Comparison of ENCODE assay signal across 19 cellular contexts in the genomic region with DNA sequence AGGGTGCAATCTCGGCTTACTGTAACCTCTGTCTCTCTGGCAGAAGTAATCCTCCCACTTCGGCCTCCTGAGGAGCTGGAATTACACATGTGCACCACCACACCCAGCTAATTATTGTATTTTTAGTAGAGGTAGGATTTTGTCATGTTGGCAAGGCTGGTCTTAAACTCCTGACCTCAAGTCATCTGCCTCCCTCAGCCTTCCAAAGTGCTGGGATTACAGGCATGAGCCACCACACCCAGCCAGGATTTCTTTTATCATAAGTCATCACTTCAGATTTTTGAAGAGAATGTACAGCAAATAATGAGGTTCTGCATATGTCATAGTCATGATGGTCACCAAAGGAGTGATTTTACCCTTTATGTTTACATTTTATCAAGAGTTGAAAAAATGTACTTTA.
DNase-seq lines count a peak whose midpoint lies in the region; ATAC-seq, FAIRE-seq and TF ChIP-seq lines count a peak whose summit lies in the region.
"Had no signal": no experiment of that assay in that cellular context is flagged by ENCODE, and none has a peak within 500 bp of the region (broad histone marks: within the 10 kb centered on the region; RNA-seq: fewer than 3 reads in every experiment).

No MANE protein-coding gene starts in this region.

- ATAC-seq in HG03097 (IDR thresholded peaks at IDR 0.05; ENCODE audit: low FRiP score, unreplicated experiment): no peak

- H3K36me3 Mint-ChIP-seq in T-helper 2 cell treated with Interferon-gamma antibody and Interleukin-4, amounts not matched to agents 5 μg/mL and 100 μg/mL, for 36 hours (ENCODE audit: low read depth): peaks cover 5% of the 10 kb centered on the region

- peaks cover 0 to 6% (median 0%) of the 10 kb centered on the region in 3 donors for H3K27me3 ChIP-seq in sigmoid colon

- no peak for TF ChIP-seq CTCF in sigmoid colon (IDR thresholded peaks at IDR 0.05)

- no peaks in the 10 kb centered on the region for H3K36me3 ChIP-seq in sigmoid colon
- H3K36me3 ChIP-seq: BLaER1 had no signal

- DNase-seq in A172 (ENCODE audit: low spot score): peak; percentile 30
- no peak for DNase-seq in H54 (ENCODE audit: insufficient read length, low spot score)
- DNase-seq in NCI-H69 (lab: John Stamatoyannopoulos, UW): peak; percentile 54
- DNase-seq in fibroblast of peridontal ligament (ENCODE audit: extremely low read depth): peak; percentile 35
- DNase-seq in activated CD8-positive, alpha-beta memory T cell treated with anti-CD3 and anti-CD28 coated beads, Interleukin-2, amount 50 U/mL, for 4 hours: no peak
- no peak for DNase-seq in T-helper 2 cell treated with Interferon-gamma antibody and Interleukin-4, amounts not matched to agents 5 μg/mL and 100 μg/mL, for 36 hours (ENCODE audit: low spot score)
- DNase-seq in sigmoid colon: no peak
- DNase-seq: AML-193; CD4-positive, CD25-positive, alpha-beta regulatory T cell; DMS53; HCEC 1CT; KG1 had no signal

- TF ChIP-seq POLR2A in H54 (IDR thresholded peaks at IDR 0.05; ENCODE audit: low read depth, low read length) (no peak), sigmoid colon (IDR thresholded peaks at IDR 0.05) (no peak)

- H3K27ac Mint-ChIP-seq in T-helper 2 cell treated with Interferon-gamma antibody and Interleukin-4, amounts not matched to agents 5 μg/mL and 100 μg/mL, for 36 hours: no peak overlapping the region
- H3K27ac Mint-ChIP-seq: IgD-negative memory B cell had no signal

- H3K4me3 Mint-ChIP-seq in T-helper 2 cell treated with Interferon-gamma antibody and Interleukin-4, amounts not matched to agents 5 μg/mL and 100 μg/mL, for 36 hours: no peak overlapping the region
- H3K4me3 Mint-ChIP-seq: CD4-positive, CD25-positive, alpha-beta regulatory T cell; IgD-negative memory B cell had no signal

- no peaks in the 10 kb centered on the region for H3K4me1 ChIP-seq in sigmoid colon

- peaks cover 12% of the 10 kb centered on the region for H3K9me3 Mint-ChIP-seq in T-helper 2 cell treated with Interferon-gamma antibody and Interleukin-4, amounts not matched to agents 5 μg/mL and 100 μg/mL, for 36 hours

- H3K4me3 ChIP-seq in sigmoid colon: no peak overlapping the region
- H3K4me3 ChIP-seq: BLaER1 had no signal

- intact Hi-C loops in sigmoid colon (cut with DNase I): no loop called here

- peaks cover 0 to 2% (median 0%) of the 10 kb centered on the region in 4 donors for H3K9me3 ChIP-seq in sigmoid colon

- TF ChIP-seq EP300 in sigmoid colon (IDR thresholded peaks at IDR 0.05): no peak

- H3K27me3 Mint-ChIP-seq in T-helper 2 cell treated with Interferon-gamma antibody and Interleukin-4, amounts not matched to agents 5 μg/mL and 100 μg/mL, for 36 hours (ENCODE audit: low read depth): peaks cover 2% of the 10 kb centered on the region

- H3K27ac ChIP-seq in sigmoid colon: no peak overlapping the region
- H3K27ac ChIP-seq: 22Rv1, BLaER1 had no signal

- peaks cover 31% of the 10 kb centered on the region for H3K4me1 Mint-ChIP-seq in T-helper 2 cell treated with Interferon-gamma antibody and Interleukin-4, amounts not matched to agents 5 μg/mL and 100 μg/mL, for 36 hours (ENCODE audit: low read depth)

- 84 to 91% methylated on average over 2 of the region's 2 CpGs for WGBS in sigmoid colon, 2 donors

- peak; percentile 95 for FAIRE-seq in H54 (lab: Jason Lieb, UNC)
- FAIRE-seq: G401.6, GM19239, H1 had no signal

Comparison
In these comparisons a context has a peak if more than half of its experiments do, and no peak if none do; other contexts are left out.
1. DNase-seq: peak in A172 (single experiment), NCI-H69 (single experiment) and fibroblast of peridontal ligament (single experiment); none in H54 (single experiment), activated CD8-positive, alpha-beta memory T cell treated with anti-CD3 and anti-CD28 coated beads, Interleukin-2, amount 50 U/mL, for 4 hours (single experiment), T-helper 2 cell treated with Interferon-gamma antibody and Interleukin-4, amounts not matched to agents 5 μg/mL and 100 μg/mL, for 36 hours (single experiment) and sigmoid colon (single experiment).